In the genomic region with DNA sequence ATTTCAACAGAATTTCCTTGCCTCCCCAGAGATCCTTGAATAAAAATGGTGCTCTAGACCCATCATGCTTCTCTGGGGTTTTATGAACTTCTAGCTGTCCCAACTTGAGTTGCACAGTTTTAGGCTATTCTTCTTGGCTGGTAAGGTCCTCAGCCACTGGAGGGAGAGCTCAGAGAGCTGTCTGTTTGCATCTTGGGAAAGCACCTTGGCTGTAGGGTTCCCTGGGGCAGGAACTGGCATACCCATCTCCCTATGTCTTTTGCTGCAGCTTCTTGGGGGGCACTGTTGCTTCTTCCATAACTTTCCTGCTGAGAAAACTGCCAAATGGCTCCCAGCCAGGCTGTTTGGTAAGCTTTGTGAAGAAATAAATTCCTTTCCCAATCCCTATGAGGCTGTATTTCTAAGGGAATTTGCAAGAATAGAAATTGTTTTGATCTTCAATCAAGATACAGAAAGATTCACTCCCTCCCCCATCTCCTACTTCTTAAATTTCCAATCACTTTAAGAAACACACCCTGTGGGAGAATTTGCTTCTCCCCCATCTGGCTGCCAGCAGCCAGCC, we compare ENCODE assay signal across 23 cellular contexts. TPM values are rescaled to one million over a fixed set of nuclear protein-coding genes. Genes with fewer than 3 reads are reported as not detected.
DNase-seq lines count a peak whose midpoint lies in the region; ATAC-seq and TF ChIP-seq lines count a peak whose summit lies in the region.
"Had no signal": no experiment of that assay in that cellular context is flagged by ENCODE, and none has a peak within 500 bp of the region (broad histone marks: within the 10 kb centered on the region; RNA-seq: fewer than 3 reads in every experiment).

No MANE protein-coding gene starts in this region.

- in situ Hi-C loops in GM13976 (cut with MboI; ENCODE audit: low sequenced_read_pairs, unreplicated experiment): loop anchor here (25.0 kb wide), 1 partner anchor 353 kb away; no protein-coding TSS in a partner anchor

- TF ChIP-seq CTCF in GM13976 (IDR thresholded peaks at IDR 0.05; ENCODE audit: borderline replicate concordance, control extremely low read depth, extremely low read depth, insufficient read depth, missing control alignments) (peak; percentile 18), fibroblast of lung (conservative IDR thresholded peaks at IDR 0.05 in 1 of 2, IDR thresholded peaks at IDR 0.05 in 1 of 2; ENCODE audit: low read depth in 1 of 2, low read length in 2 of 2) (no peak), ovary (IDR thresholded peaks at IDR 0.05) (no peak), coronary artery (IDR thresholded peaks at IDR 0.05) (no peak)

- H3K36me3 ChIP-seq in fibroblast of lung (ENCODE audit: control insufficient read depth, insufficient read depth, low read length) (no peaks in the 10 kb centered on the region), ovary (no peaks in the 10 kb centered on the region)
- H3K36me3 ChIP-seq: neural progenitor cell had no signal

- H3K27me3 ChIP-seq in fibroblast of lung (ENCODE audit: control insufficient read depth, insufficient read depth, low read length) (peaks cover 34% of the 10 kb centered on the region), ovary (no peaks in the 10 kb centered on the region)
- H3K27me3 ChIP-seq: neural progenitor cell had no signal

- peaks cover 4% of the 10 kb centered on the region for H3K4me1 ChIP-seq in fibroblast of lung (ENCODE audit: control insufficient read depth, extremely low read depth, insufficient read depth, low read length)
- H3K4me1 ChIP-seq in ovary (ENCODE audit: insufficient read depth): peaks cover 3% of the 10 kb centered on the region

- no peak overlapping the region for H2AFZ ChIP-seq in fibroblast of lung (ENCODE audit: low read length)
- H2AFZ ChIP-seq: neural progenitor cell had no signal

- no peak for TF ChIP-seq EP300 in ovary (IDR thresholded peaks at IDR 0.05)

- DNase-seq in AG08395 (ENCODE audit: low spot score) (peak; percentile 24), GM13976 (ENCODE audit: low spot score) (no peak), fibroblast of lung (ENCODE audit: low read depth in 2 of 2) (peak; percentile 6 to 71), ovary (peak; percentile 53 to 82 (median 71)), HT-29 (ENCODE audit: low spot score) (no peak), coronary artery (ENCODE audit: low spot score) (no peak)
- DNase-seq in NK-92 treated with Interleukin-12 subunit alpha and Interleukin-12 subunit beta, amount 100 ng/mL, for 24 hours (lab: John Stamatoyannopoulos, UW): no peak
- DNase-seq: activated CD8-positive, alpha-beta T cell treated with anti-CD3 and anti-CD28 coated beads for 36 hours; activated gamma-delta T cell treated with Interleukin-2 at 50 U/mL for 16 hours; anterior cingulate cortex; caudate nucleus; CD4-positive, alpha-beta memory T cell; DMS53; left ventricle myocardium superior; NCI-H1105; NCI-H2081; NCI-H510A; stimulated activated CD4-positive, alpha-beta T cell treated with anti-CD3 and anti-CD28 coated beads, Interleukin-4, amount 100 ng/mL, for 4 hours; stimulated activated naive CD8-positive, alpha-beta T cell treated with anti-CD3 and anti-CD28 coated beads, Interleukin-15, amount 100 ng/mL, for 72 hours had no signal

- H3K4me3 ChIP-seq in fibroblast of lung (replicated peaks in 1 of 4; ENCODE audit: control extremely low read depth in 1 of 4, insufficient read depth in 1 of 4, low read depth in 3 of 4, low read length in 4 of 4): no peak overlapping the region
- no peak overlapping the region for H3K4me3 ChIP-seq in ovary
- no peak overlapping the region for H3K4me3 ChIP-seq in coronary artery
- H3K4me3 ChIP-seq: neural progenitor cell, SK-N-MC had no signal

- H3K79me2 ChIP-seq in fibroblast of lung (ENCODE audit: control insufficient read depth, insufficient read depth, low read length): no peaks in the 10 kb centered on the region

- H4K20me1 ChIP-seq in fibroblast of lung (ENCODE audit: control insufficient read depth, extremely low read depth, insufficient read depth, low read length): no peaks in the 10 kb centered on the region

- H3K4me2 ChIP-seq in fibroblast of lung (ENCODE audit: extremely low read depth, insufficient read depth, low read length): no peak overlapping the region
- H3K4me2 ChIP-seq: neural progenitor cell had no signal

- H3K9ac ChIP-seq in fibroblast of lung (ENCODE audit: insufficient read depth, low read length): no peak overlapping the region
- H3K9ac ChIP-seq: neural progenitor cell had no signal

- intact Hi-C loops in ovary (cut with DNase I): no loop called here

- H3K9me3 ChIP-seq in fibroblast of lung (ENCODE audit: control insufficient read depth, insufficient read depth, low read depth, low read length) (no peaks in the 10 kb centered on the region), ovary (no peaks in the 10 kb centered on the region)

- no peak for TF ChIP-seq POLR2A in ovary (IDR thresholded peaks at IDR 0.05)

- no peak overlapping the region for H3K27ac ChIP-seq in fibroblast of lung (ENCODE audit: insufficient read depth, low read length)
- H3K27ac ChIP-seq in ovary: no peak overlapping the region
- no peak overlapping the region for H3K27ac ChIP-seq in coronary artery
- H3K27ac ChIP-seq: neural progenitor cell, SK-N-MC had no signal

- ATAC-seq in GM18517 (IDR thresholded peaks at IDR 0.05; ENCODE audit: unreplicated experiment): no peak
- ATAC-seq: activated CD8-positive, alpha-beta T cell treated with anti-CD3 and anti-CD28 coated beads for 36 hours; left ventricle myocardium superior; stimulated activated naive CD8-positive, alpha-beta T cell treated with anti-CD3 and anti-CD28 coated beads, Interleukin-15, amount 100 ng/mL, for 72 hours; WTC11 had no signal

RNA-seq across cellular contexts. Expression of a gene that starts 8.2 kb away (rescaled TPM):
- total RNA-seq in fibroblast of lung (3.3 and 15.4 TPM in 2 replicates), ovary (100 to 1,000 TPM; 110 to 158 (median 137) TPM)
- polyA plus RNA-seq in fibroblast of lung (2.9 and 9.0 TPM in 2 replicates), ovary (100 to 1,000 TPM; 116 to 175 TPM)
- polyA plus RNA-seq in fibroblast of lung (2012): 2.1 and 7.2 TPM in 2 replicates
- polyA minus RNA-seq in fibroblast of lung (ENCODE audit: low replicate concordance): 2.3 and 4.2 TPM in 2 replicates
- 0.10 TPM in 1 of 2 replicates, not detected in the other for total RNA-seq in HT-29 (2014; rRNA removed; shearing (Covaris generic))
- total RNA-seq: CD4-positive, alpha-beta memory T cell had no signal
- polyA plus RNA-seq: CD4-positive, alpha-beta memory T cell had no signal

RNA-seq across cellular contexts. Expression of a gene that starts 53.8 kb away (rescaled TPM):
- total RNA-seq in fibroblast of lung (20.3 and 26.3 TPM in 2 replicates), ovary (100 to 1,000 TPM; 124 to 395 (median 220) TPM)
- polyA plus RNA-seq in fibroblast of lung (9.8 and 12.2 TPM in 2 replicates), ovary (100 to 1,000 TPM; 113 to 167 TPM)
- polyA plus RNA-seq in fibroblast of lung (2012): 6.7 and 9.3 TPM in 2 replicates
- polyA minus RNA-seq in fibroblast of lung (ENCODE audit: low replicate concordance): 4.1 and 9.1 TPM in 2 replicates
- total RNA-seq in HT-29 (2014; rRNA removed; shearing (Covaris generic)): 103 and 116 TPM in 2 replicates

Comparison
In these comparisons a context has a peak if more than half of its experiments do, and no peak if none do; other contexts are left out.
1. DNase-seq: peak in AG08395 (single experiment), fibroblast of lung (2 of 2) and ovary (5 of 5); none in GM13976 (single experiment), NK-92 treated with Interleukin-12 subunit alpha and Interleukin-12 subunit beta, amount 100 ng/mL, for 24 hours (single experiment), HT-29 (single experiment) and coronary artery (single experiment).